In genomic region chr1:22238356-22239224, GRCh38 we compare ENCODE assay signal across 30 cellular contexts.
"Had no signal": no experiment of that assay in that cellular context is flagged by ENCODE, and none has a peak within 500 bp of the region (broad histone marks: within the 10 kb centered on the region; RNA-seq: fewer than 3 reads in every experiment).

No MANE protein-coding gene starts in this region.

- DNase-seq: activated CD4-positive, alpha-beta T cell treated with anti-CD3 and anti-CD28 coated beads for 1 hour; activated CD4-positive, alpha-beta T cell treated with anti-CD3 and anti-CD28 coated beads, Interleukin-2, amount 50 U/mL, for 1 hour; activated CD8-positive, alpha-beta T cell treated with anti-CD3 and anti-CD28 coated beads for 36 hours; activated naive CD4-positive, alpha-beta T cell; activated T-cell treated with anti-CD3 and anti-CD28 coated beads, Interleukin-2, amount 50 U/mL, for 48 hours; aorta; body of pancreas; cerebellar nuclear complex; cortex of kidney; effector memory CD8-positive, alpha-beta T cell; gastrocnemius medialis; glutamatergic neuron; left ventricle myocardium superior; mammary epithelial cell; naive thymus-derived CD4-positive, alpha-beta T cell; occipital lobe; stimulated activated CD4-positive, alpha-beta T cell treated with anti-CD3 and anti-CD28 coated beads, Interleukin-15, amount 100 ng/mL, for 24 hours; stimulated activated CD4-positive, alpha-beta T cell treated with anti-CD3 and anti-CD28 coated beads, Interleukin-2, amount 100 ng/mL, for 24 hours; stimulated activated naive CD8-positive, alpha-beta T cell treated with anti-CD3 and anti-CD28 coated beads, Interleukin-15, Interleukin-2, amounts not matched to agents 100 U/mL and 50 U/mL, for 24 hours; T-helper 2 cell; uterus had no signal

- H3K36me3 ChIP-seq: cardiac muscle cell, gastrocnemius medialis, right atrium auricular region, thoracic aorta, uterus had no signal

- H3K4me1 ChIP-seq: body of pancreas, gastrocnemius medialis, right atrium auricular region, uterus had no signal

- H3K36me3 Mint-ChIP-seq: activated naive CD4-positive, alpha-beta T cell treated with anti-CD3 and anti-CD28 coated beads, Interleukin-2, amount 50 U/mL, for 72 hours; mesothelial cell of epicardium; naive thymus-derived CD4-positive, alpha-beta T cell; type B pancreatic cell had no signal

- H3K4me1 Mint-ChIP-seq: naive thymus-derived CD4-positive, alpha-beta T cell had no signal

- H3K9me3 Mint-ChIP-seq: activated CD8-positive, alpha-beta T cell treated with anti-CD3 and anti-CD28 coated beads for 36 hours; activated naive CD4-positive, alpha-beta T cell treated with anti-CD3 and anti-CD28 coated beads, Interleukin-2, amount 50 U/mL, for 72 hours; activated T-helper 2 cell treated with anti-CD3 and anti-CD28 coated beads, Interferon-gamma antibody, Interleukin-2, Interleukin-4, amounts not matched to agents 10 μg/mL and 5 μg/mL and 100 μg/mL, durations not matched to agents 14 hours and 24 hours and 36 hours; effector memory CD8-positive, alpha-beta T cell; mesothelial cell of epicardium; naive thymus-derived CD4-positive, alpha-beta T cell; type B pancreatic cell had no signal

- H3K27me3 ChIP-seq: body of pancreas, right atrium auricular region, uterus had no signal

- H3K4me3 Mint-ChIP-seq: activated CD8-positive, alpha-beta T cell treated with anti-CD3 and anti-CD28 coated beads for 36 hours; effector memory CD8-positive, alpha-beta T cell; mesothelial cell of epicardium; naive thymus-derived CD4-positive, alpha-beta T cell; type B pancreatic cell had no signal

- H3K27ac Mint-ChIP-seq: activated CD8-positive, alpha-beta T cell treated with anti-CD3 and anti-CD28 coated beads for 36 hours; activated naive CD4-positive, alpha-beta T cell treated with anti-CD3 and anti-CD28 coated beads, Interleukin-2, amount 50 U/mL, for 72 hours; activated T-helper 2 cell treated with anti-CD3 and anti-CD28 coated beads, Interferon-gamma antibody, Interleukin-2, Interleukin-4, amounts not matched to agents 10 μg/mL and 5 μg/mL and 100 μg/mL, durations not matched to agents 14 hours and 24 hours and 36 hours; mesothelial cell of epicardium; naive thymus-derived CD4-positive, alpha-beta T cell; type B pancreatic cell had no signal

- ATAC-seq: activated CD8-positive, alpha-beta T cell treated with anti-CD3 and anti-CD28 coated beads for 36 hours; activated naive CD4-positive, alpha-beta T cell treated with anti-CD3 and anti-CD28 coated beads, Interleukin-2, amount 50 U/mL, for 72 hours; body of pancreas; effector memory CD8-positive, alpha-beta T cell; gastrocnemius medialis; left ventricle myocardium superior; naive thymus-derived CD4-positive, alpha-beta T cell; stimulated activated naive CD8-positive, alpha-beta T cell treated with anti-CD3 and anti-CD28 coated beads, Interleukin-15, Interleukin-2, amounts not matched to agents 100 U/mL and 50 U/mL, for 24 hours had no signal

- H3K4me3 ChIP-seq: body of pancreas, cardiac muscle cell, gastrocnemius medialis, right atrium auricular region, thoracic aorta, uterus had no signal

- H3K9me3 ChIP-seq: body of pancreas, gastrocnemius medialis, right atrium auricular region, thoracic aorta, uterus had no signal

- FAIRE-seq: endothelial cell of umbilical vein, islet of Langerhans had no signal

- H3K27ac ChIP-seq: body of pancreas, cardiac muscle cell, gastrocnemius medialis, right atrium auricular region, thoracic aorta, uterus had no signal
